ENCODE assay signal across 1 cellular context in the genomic region with DNA sequence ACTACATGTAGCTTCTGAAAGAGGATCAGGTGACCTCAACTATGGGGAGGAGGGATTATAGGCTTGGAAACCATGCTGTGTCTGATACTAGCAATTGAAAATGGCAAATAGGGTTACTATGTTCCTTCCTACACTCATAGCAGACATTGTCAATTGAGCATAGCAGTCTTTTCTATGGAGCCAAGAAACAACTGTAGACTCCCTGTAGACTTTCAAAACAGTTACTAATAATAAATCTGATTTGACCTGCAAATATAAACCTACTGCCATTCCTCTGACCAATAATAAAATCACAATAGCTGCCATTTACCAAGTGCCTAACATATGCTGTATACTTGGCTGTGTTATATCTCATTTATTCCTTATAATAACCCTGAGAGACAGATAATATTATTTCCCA.
TF ChIP-seq lines count a peak whose summit lies in the region.

No MANE protein-coding gene starts in this region.

TF ChIP-seq in IMR-90, 13 proteins besides CTCF, POLR2A, EP300 and RAD21:
- no peak for TF ChIP-seq SMC3 (IDR thresholded peaks at IDR 0.05; ENCODE audit: low read depth, low read length)
- no peak for TF ChIP-seq USF2 (IDR thresholded peaks at IDR 0.05; ENCODE audit: low read depth, low read length)
